8 cellular contexts compared by ENCODE assay signal in the genomic region with DNA sequence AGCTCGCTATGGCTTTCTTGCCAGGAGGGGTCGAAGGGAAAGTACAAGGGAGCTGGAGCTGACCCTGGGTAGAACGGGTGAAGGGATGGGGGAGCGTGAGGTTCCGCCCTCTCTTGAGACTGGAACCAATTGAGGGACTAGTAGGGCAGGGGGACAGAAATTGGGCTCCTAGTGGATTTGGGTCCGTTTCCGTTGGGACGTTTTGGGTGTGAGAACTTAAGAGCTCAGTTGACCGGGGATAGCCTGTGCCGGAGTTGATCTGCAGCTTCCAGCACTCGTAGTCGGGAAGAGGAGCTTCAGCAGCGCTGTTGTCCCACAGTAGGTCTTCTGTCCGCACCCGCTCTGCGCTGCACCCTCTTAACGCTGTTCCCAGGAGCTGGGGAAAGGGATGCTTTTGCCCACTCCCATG. TPM values are rescaled to one million over a fixed set of nuclear protein-coding genes. Genes with fewer than 3 reads are reported as not detected.
DNase-seq lines count a peak whose midpoint lies in the region; ATAC-seq and TF ChIP-seq lines count a peak whose summit lies in the region.

No MANE protein-coding gene starts in this region.

- H3K4me1 ChIP-seq in mesodermal cell (ENCODE audit: control insufficient read depth, insufficient read depth, low read length, poor library complexity, severe bottlenecking) (peaks cover 10% of the 10 kb centered on the region), upper lobe of left lung (peaks cover 16 to 48% (median 22%) of the 10 kb centered on the region in 4 donors)

- H3K27me3 Mint-ChIP-seq in T-cell (no peaks in the 10 kb centered on the region), endothelial cell (ENCODE audit: unreplicated experiment) (peaks cover 13% of the 10 kb centered on the region)

- peak overlapping the region; percentile 93 to 94 for H3K27ac Mint-ChIP-seq in T-cell
- peak overlapping the region; percentile 74 for H3K27ac Mint-ChIP-seq in endothelial cell (ENCODE audit: unreplicated experiment)

- H3K4me1 Mint-ChIP-seq in T-cell: peaks cover 50 to 61% (median 58%) of the 10 kb centered on the region in 3 donors
- H3K4me1 Mint-ChIP-seq in endothelial cell (ENCODE audit: unreplicated experiment): peaks cover 28% of the 10 kb centered on the region

- TF ChIP-seq POLR2A in upper lobe of left lung (IDR thresholded peaks at IDR 0.05): no peak

- H3K4me3 Mint-ChIP-seq in T-cell (peak overlapping the region; percentile 93 to 98 (median 94)), endothelial cell (ENCODE audit: unreplicated experiment) (peak overlapping the region; percentile 100)

- peaks cover 22% of the 10 kb centered on the region for H3K36me3 Mint-ChIP-seq in T-cell
- H3K36me3 Mint-ChIP-seq in endothelial cell (ENCODE audit: low read depth, unreplicated experiment): peaks cover 16% of the 10 kb centered on the region

- POLR2A ChIA-PET in T-cell (lab: Charles Lee): interaction anchor here (0.6 to 0.9 kb wide), 5 partner anchors 11 to 932 kb away, joined by 3 to 7 read pairs (median 3); no protein-coding TSS in a partner anchor

- H3K9me3 ChIP-seq in mesodermal cell (ENCODE audit: control insufficient read depth, low read length) (no peaks in the 10 kb centered on the region), upper lobe of left lung (no peaks in the 10 kb centered on the region)

- TF ChIP-seq EP300 in upper lobe of left lung (IDR thresholded peaks at IDR 0.05): no peak

- 0 to 1% methylated on average over 13 to 17 of the region's 17 CpGs for WGBS in mesodermal cell (ENCODE audit: insufficient coverage in 2 of 2), 2 experiments
- WGBS in upper lobe of left lung, 2 donors: 0 to 1% methylated on average over 9 to 17 of the region's 17 CpGs

- H3K9me3 Mint-ChIP-seq in T-cell: no peaks in the 10 kb centered on the region
- no peaks in the 10 kb centered on the region for H3K9me3 Mint-ChIP-seq in endothelial cell (ENCODE audit: unreplicated experiment)

- peak overlapping the region; percentile 3 for H3K27ac ChIP-seq in mesodermal cell (ENCODE audit: low read depth, low read length, severe bottlenecking)
- peak overlapping the region; percentile 80 to 91 (median 88) for H3K27ac ChIP-seq in upper lobe of left lung

- H3K4me3 ChIP-seq in mesodermal cell (ENCODE audit: extremely low read depth, insufficient read depth, low read length, poor library complexity, severe bottlenecking) (peak overlapping the region; percentile 70), upper lobe of left lung (peak overlapping the region; percentile 67 to 81 (median 77))

- DNase-seq in DMS53 (lab: John Stamatoyannopoulos, UW) (peak; percentile 65), DMS53 treated with DMSO at 0.1 percent for 48 hours (lab: John Stamatoyannopoulos, UW; ENCODE audit: unreplicated experiment) (no peak), T-cell (peak in 1 of 34 experiments; percentile 23), endothelial cell (ENCODE audit: low spot score) (no peak), upper lobe of left lung (peak in 1 of 2 donors; percentile 51)

- no peak for TF ChIP-seq CTCF in endothelial cell (IDR thresholded peaks at IDR 0.05; ENCODE audit: unreplicated experiment)
- TF ChIP-seq CTCF in upper lobe of left lung (IDR thresholded peaks at IDR 0.05): no peak

- no peaks in the 10 kb centered on the region for H3K27me3 ChIP-seq in upper lobe of left lung

- peaks cover 43% of the 10 kb centered on the region for H3K36me3 ChIP-seq in mesodermal cell (ENCODE audit: control insufficient read depth, insufficient read depth, low read length)
- H3K36me3 ChIP-seq in upper lobe of left lung: peaks cover 5 to 31% (median 20%) of the 10 kb centered on the region in 4 donors

- ATAC-seq in HG03066 (IDR thresholded peaks at IDR 0.05; ENCODE audit: low read depth, unreplicated experiment): peak; percentile 16
- peak; percentile 10 to 29 (median 20) for ATAC-seq in T-cell (replicated peaks in 1 of 4)
- ATAC-seq in upper lobe of left lung (ENCODE audit: low FRiP score in 2 of 2): peak; percentile 47 to 58
- no peak for ATAC-seq in HG02870 (IDR thresholded peaks at IDR 0.05; ENCODE audit: unreplicated experiment)

- CTCF ChIA-PET in T-cell (lab: Charles Lee): interaction anchor here in 1 of 2 donors (0.6 to 1.9 kb wide), 9 partner anchors 16 to 799 kb away, joined by 3 to 9 read pairs (median 5); partner anchors contain the start of genes NAA38 and RNF227

RNA-seq across cellular contexts. Expression of gene CNTROB, which starts 0.5 kb away (rescaled TPM):
- total RNA-seq in T-cell (10 to 100 TPM; 28.9 to 34.9 (median 32.9) TPM), endothelial cell (ENCODE audit: unreplicated experiment) (32.6 TPM), upper lobe of left lung (100 to 1,000 TPM in 2 of 6 donors, 10 to 100 TPM in 4; 50.6 to 216 (median 88.3) TPM)
- polyA plus RNA-seq in mesodermal cell (2013, experiment 1 of 2): 40.3 TPM
- 41.6 TPM for polyA plus RNA-seq in mesodermal cell (2013, experiment 2 of 2)

RNA-seq across cellular contexts. Expression of gene TRAPPC1, which starts 0.7 kb away (rescaled TPM):
- 100 to 1,000 TPM in 3 of 5 donors, 10 to 100 TPM in 2; 95.4 to 138 (median 113) TPM for total RNA-seq in T-cell
- 171 TPM for total RNA-seq in endothelial cell (ENCODE audit: unreplicated experiment)
- polyA plus RNA-seq in mesodermal cell (2013, experiment 1 of 2): 167 TPM
- polyA plus RNA-seq in mesodermal cell (2013, experiment 2 of 2): 153 TPM
- 100 to 1,000 TPM in 2 of 6 donors, 10 to 100 TPM in 4; 70.4 to 148 (median 95.8) TPM for total RNA-seq in upper lobe of left lung

RNA-seq across cellular contexts. Expression of gene KCNAB3, which starts 2.8 kb away (rescaled TPM):
- total RNA-seq in T-cell (10 to 100 TPM; 10.0 to 18.1 (median 14.5) TPM), endothelial cell (ENCODE audit: unreplicated experiment) (1.6 TPM), upper lobe of left lung (1 to 10 TPM; 4.2 to 10.0 (median 5.7) TPM)
- polyA plus RNA-seq in mesodermal cell (2013, experiment 1 of 2): 4.3 TPM
- polyA plus RNA-seq in mesodermal cell (2013, experiment 2 of 2): 3.9 TPM

RNA-seq across cellular contexts. Expression of gene RNF227, which starts 16.4 kb away (rescaled TPM):
- total RNA-seq in T-cell (1 to 10 TPM; 2.9 to 7.3 (median 5.2) TPM), endothelial cell (ENCODE audit: unreplicated experiment) (0.77 TPM), upper lobe of left lung (10 to 100 TPM in 1 of 6 donors, 1 to 10 TPM in 5; 5.5 to 24.5 (median 6.3) TPM)
- polyA plus RNA-seq in mesodermal cell (2013, experiment 1 of 2): 1.4 TPM
- 2.0 TPM for polyA plus RNA-seq in mesodermal cell (2013, experiment 2 of 2)

RNA-seq across cellular contexts. Expression of gene CHD3, which starts 43.9 kb away (rescaled TPM):
- total RNA-seq in T-cell (100 to 1,000 TPM; 250 to 331 (median 274) TPM), endothelial cell (ENCODE audit: unreplicated experiment) (133 TPM), upper lobe of left lung (100 to 1,000 TPM in 2 of 6 donors, 10 to 100 TPM in 4; 68.1 to 183 (median 91.3) TPM)
- 57.2 TPM for polyA plus RNA-seq in mesodermal cell (2013, experiment 1 of 2)
- polyA plus RNA-seq in mesodermal cell (2013, experiment 2 of 2): 54.5 TPM
